In genomic region chr1:177200290-177200689, GRCh38 we compare ENCODE assay signal across 33 cellular contexts. TPM values are rescaled to one million over a fixed set of nuclear protein-coding genes. Genes with fewer than 3 reads are reported as not detected.
"Had no signal": no experiment of that assay in that cellular context is flagged by ENCODE, and none has a peak within 500 bp of the region (broad histone marks: within the 10 kb centered on the region; RNA-seq: fewer than 3 reads in every experiment).

No MANE protein-coding gene starts in this region.

- DNase-seq: activated B cell treated with CpG ODN at 0.5 μM for 24 hours; activated CD4-positive, alpha-beta T cell treated with anti-CD3 and anti-CD28 coated beads for 36 hours; activated effector memory CD4-positive, alpha-beta T cell treated with Interleukin-2 at 50 U/mL for 16 hours; activated naive CD4-positive, alpha-beta T cell treated with anti-CD3 and anti-CD28 coated beads for 36 hours; activated naive CD8-positive, alpha-beta T cell treated with anti-CD3 and anti-CD28 coated beads for 36 hours; activated T-cell treated with anti-CD3 and anti-CD28 coated beads for 4 hours; adrenal gland; brain microvascular endothelial cell; caudate nucleus; cortex of kidney; effector memory CD8-positive, alpha-beta T cell; foreskin melanocyte; heart right ventricle; left lung; lower lobe of right lung; mesendoderm; natural killer cell; retina; stimulated activated CD4-positive, alpha-beta T cell treated with anti-CD3 and anti-CD28 coated beads, Interleukin-1b, Interleukin-23, amount 100 ng/mL, for 48 hours; stimulated activated CD4-positive, alpha-beta T cell treated with anti-CD3 and anti-CD28 coated beads, Interleukin-4, amount 100 ng/mL, for 4 hours; stimulated activated CD8-positive, alpha-beta memory T cell treated with anti-CD3 and anti-CD28 coated beads, Interleukin-4, amount 100 ng/mL, for 48 hours; stomach; T-helper 2 cell; thyroid gland had no signal

- H3K27ac ChIP-seq: adrenal gland, brain microvascular endothelial cell, heart right ventricle, left lung, lower lobe of right lung, stomach, thyroid gland had no signal

- H3K27me3 ChIP-seq: adrenal gland, brain microvascular endothelial cell, heart right ventricle, left lung, stomach, thyroid gland had no signal

- H3K4me1 ChIP-seq: adrenal gland, heart right ventricle, left lung, lower lobe of right lung, stomach, thyroid gland had no signal

- H3K36me3 ChIP-seq: adrenal gland, brain microvascular endothelial cell, heart right ventricle, left lung, lower lobe of right lung, stomach, thyroid gland had no signal

- H3K4me3 ChIP-seq: adrenal gland, heart right ventricle, left lung, lower lobe of right lung, smooth muscle cell, stomach, thyroid gland had no signal

- H3K36me3 Mint-ChIP-seq: activated naive CD8-positive, alpha-beta T cell treated with anti-CD3 and anti-CD28 coated beads for 36 hours; natural killer cell; stimulated activated memory B cell treated with anti-CD40 and anti-IgM and Interleukin-4, amounts not matched to agents 10 μg/mL and 1 μg/mL and 100 μg/mL, for 72 hours had no signal

- H3K4me3 Mint-ChIP-seq: activated B cell treated with CpG ODN at 0.5 μM for 24 hours; activated CD4-positive, alpha-beta T cell treated with anti-CD3 and anti-CD28 coated beads for 36 hours; activated naive CD4-positive, alpha-beta T cell treated with anti-CD3 and anti-CD28 coated beads for 36 hours; activated naive CD8-positive, alpha-beta T cell treated with anti-CD3 and anti-CD28 coated beads for 36 hours; effector memory CD8-positive, alpha-beta T cell; natural killer cell; stimulated activated memory B cell treated with anti-CD40 and anti-IgM and Interleukin-4, amounts not matched to agents 10 μg/mL and 1 μg/mL and 100 μg/mL, for 72 hours had no signal

- H3K9me3 ChIP-seq: adrenal gland, heart right ventricle, left lung, lower lobe of right lung, stomach, thyroid gland had no signal

- H3K27ac Mint-ChIP-seq: activated B cell treated with CpG ODN at 0.5 μM for 24 hours; activated CD4-positive, alpha-beta T cell treated with anti-CD3 and anti-CD28 coated beads for 36 hours; activated naive CD4-positive, alpha-beta T cell treated with anti-CD3 and anti-CD28 coated beads for 36 hours; activated naive CD8-positive, alpha-beta T cell treated with anti-CD3 and anti-CD28 coated beads for 36 hours; effector memory CD8-positive, alpha-beta T cell; natural killer cell; progenitor cell of endocrine pancreas; stimulated activated memory B cell treated with anti-CD40 and anti-IgM and Interleukin-4, amounts not matched to agents 10 μg/mL and 1 μg/mL and 100 μg/mL, for 72 hours had no signal

- H3K27me3 Mint-ChIP-seq: activated B cell treated with CpG ODN at 0.5 μM for 24 hours; activated CD4-positive, alpha-beta T cell treated with anti-CD3 and anti-CD28 coated beads for 36 hours; activated naive CD8-positive, alpha-beta T cell treated with anti-CD3 and anti-CD28 coated beads for 36 hours; effector memory CD8-positive, alpha-beta T cell; stimulated activated memory B cell treated with anti-CD40 and anti-IgM and Interleukin-4, amounts not matched to agents 10 μg/mL and 1 μg/mL and 100 μg/mL, for 72 hours had no signal

- H3K9me3 Mint-ChIP-seq: activated B cell treated with CpG ODN at 0.5 μM for 24 hours; activated naive CD8-positive, alpha-beta T cell treated with anti-CD3 and anti-CD28 coated beads for 36 hours had no signal

- H3K4me1 Mint-ChIP-seq: activated B cell treated with CpG ODN at 0.5 μM for 24 hours; activated CD4-positive, alpha-beta T cell treated with anti-CD3 and anti-CD28 coated beads for 36 hours; activated naive CD8-positive, alpha-beta T cell treated with anti-CD3 and anti-CD28 coated beads for 36 hours; natural killer cell; stimulated activated memory B cell treated with anti-CD40 and anti-IgM and Interleukin-4, amounts not matched to agents 10 μg/mL and 1 μg/mL and 100 μg/mL, for 72 hours had no signal

- ATAC-seq: activated CD4-positive, alpha-beta T cell treated with anti-CD3 and anti-CD28 coated beads for 36 hours; effector memory CD8-positive, alpha-beta T cell; heart right ventricle; left lung; lower lobe of right lung; natural killer cell; stimulated activated memory B cell treated with anti-CD40 and anti-IgM and Interleukin-4, amounts not matched to agents 10 μg/mL and 1 μg/mL and 100 μg/mL, for 72 hours had no signal

- H3K4me2 ChIP-seq: smooth muscle cell had no signal

RNA-seq across cellular contexts. Expression of gene BRINP2, which starts 29.5 kb away (rescaled TPM):
- total RNA-seq: activated B cell treated with CpG ODN at 0.5 μM for 24 hours; activated CD4-positive, alpha-beta T cell treated with anti-CD3 and anti-CD28 coated beads for 36 hours; activated naive CD4-positive, alpha-beta T cell treated with anti-CD3 and anti-CD28 coated beads for 36 hours; activated naive CD8-positive, alpha-beta T cell treated with anti-CD3 and anti-CD28 coated beads for 36 hours; astrocyte; chondrocyte; glomerular endothelial cell; lower lobe of right lung; mononuclear cell; natural killer cell; osteocyte; smooth muscle cell; thyroid gland; ureter had no signal
- polyA plus RNA-seq: smooth muscle cell had no signal

RNA-seq across cellular contexts. Expression of gene ASTN1, which starts 35.8 kb away (rescaled TPM):
- total RNA-seq: activated B cell treated with CpG ODN at 0.5 μM for 24 hours; activated CD4-positive, alpha-beta T cell treated with anti-CD3 and anti-CD28 coated beads for 36 hours; activated naive CD4-positive, alpha-beta T cell treated with anti-CD3 and anti-CD28 coated beads for 36 hours; activated naive CD8-positive, alpha-beta T cell treated with anti-CD3 and anti-CD28 coated beads for 36 hours; chondrocyte; glomerular endothelial cell; mononuclear cell; natural killer cell; osteocyte had no signal
- polyA plus RNA-seq: smooth muscle cell had no signal
